In genomic region chr17:50922107-50922506, GRCh38 we compare ENCODE assay signal across 19 cellular contexts. TPM values are rescaled to one million over a fixed set of nuclear protein-coding genes. Genes with fewer than 3 reads are reported as not detected.
DNase-seq lines count a peak whose midpoint lies in the region; ATAC-seq and TF ChIP-seq lines count a peak whose summit lies in the region.
"Had no signal": no experiment of that assay in that cellular context is flagged by ENCODE, and none has a peak within 500 bp of the region (broad histone marks: within the 10 kb centered on the region; RNA-seq: fewer than 3 reads in every experiment).

No MANE protein-coding gene starts in this region.

- POLR2A ChIA-PET in CD4-positive, alpha-beta T cell (lab: Charles Lee): interaction anchor here (2.2 kb wide), 1 partner anchor 55 kb away, joined by 8 read pairs; the partner anchor contains the start of gene TOB1

- TF ChIP-seq CTCF in CD4-positive, alpha-beta T cell (IDR thresholded peaks at IDR 0.05): no peak

- no peak overlapping the region for H3K27ac ChIP-seq in CD4-positive, alpha-beta T cell (ENCODE audit: low read depth, low read length)
- H3K27ac ChIP-seq: pancreas had no signal

- no peaks in the 10 kb centered on the region for H3K27me3 Mint-ChIP-seq in CD4-positive, alpha-beta T cell
- peaks cover 8% of the 10 kb centered on the region for H3K27me3 Mint-ChIP-seq in dendritic cell treated with granulocyte-macrophage colony-stimulating factor and Interleukin-4, amounts not matched to agents 40 ng/mL and 50 ng/mL, for 4 days
- H3K27me3 Mint-ChIP-seq: activated B cell treated with CpG ODN at 0.5 μM for 24 hours had no signal

- peak overlapping the region; percentile 93 for H3K27ac Mint-ChIP-seq in CD4-positive, alpha-beta T cell
- H3K27ac Mint-ChIP-seq in dendritic cell treated with granulocyte-macrophage colony-stimulating factor and Interleukin-4, amounts not matched to agents 40 ng/mL and 50 ng/mL, for 4 days: peak overlapping the region; percentile 59
- H3K27ac Mint-ChIP-seq: activated B cell treated with CpG ODN at 0.5 μM for 24 hours; activated naive CD4-positive, alpha-beta T cell treated with anti-CD3 and anti-CD28 coated beads for 36 hours; endodermal cell had no signal

- no peaks in the 10 kb centered on the region for H3K9me3 ChIP-seq in CD4-positive, alpha-beta T cell (ENCODE audit: control insufficient read depth, low read length)
- H3K9me3 ChIP-seq: BE2C, pancreas had no signal

- no peaks in the 10 kb centered on the region for H3K36me3 Mint-ChIP-seq in CD4-positive, alpha-beta T cell (ENCODE audit: low read depth)
- H3K36me3 Mint-ChIP-seq in dendritic cell treated with granulocyte-macrophage colony-stimulating factor and Interleukin-4, amounts not matched to agents 40 ng/mL and 50 ng/mL, for 4 days (ENCODE audit: low read depth): no peaks in the 10 kb centered on the region

- DNase-seq in CD4-positive, alpha-beta T cell: no peak
- DNase-seq in LHCN-M2 (ENCODE audit: low read depth) (peak; percentile 52), myocyte (ENCODE audit: low read depth) (peak; percentile 66), H4 (ENCODE audit: low spot score) (no peak), NOMO-1 treated with DMSO at 0.1 percent for 48 hours (lab: John Stamatoyannopoulos, UW; ENCODE audit: unreplicated experiment) (no peak)
- DNase-seq in stimulated activated CD4-positive, alpha-beta T cell treated with anti-CD3 and anti-CD28 coated beads, Interleukin-2, amount 100 ng/mL, for 48 hours: no peak
- DNase-seq: activated B cell treated with CpG ODN at 0.5 μM for 24 hours; activated CD8-positive, alpha-beta memory T cell treated with anti-CD3 and anti-CD28 coated beads, Interleukin-2, amount 50 U/mL, for 4 hours; activated naive CD4-positive, alpha-beta T cell treated with anti-CD3 and anti-CD28 coated beads for 36 hours; BE2C; endodermal cell; Karpas-422; NCI-H187 treated with DMSO at 0.1 percent for 48 hours; NCI-H526 treated with DMSO at 0.1 percent for 48 hours; stimulated activated naive CD8-positive, alpha-beta T cell treated with anti-CD3 and anti-CD28 coated beads, Interleukin-15, Interleukin-2, amounts not matched to agents 100 U/mL and 50 U/mL, for 24 hours had no signal

- H3K4me3 Mint-ChIP-seq in CD4-positive, alpha-beta T cell: no peak overlapping the region
- no peak overlapping the region for H3K4me3 Mint-ChIP-seq in dendritic cell treated with granulocyte-macrophage colony-stimulating factor and Interleukin-4, amounts not matched to agents 40 ng/mL and 50 ng/mL, for 4 days
- H3K4me3 Mint-ChIP-seq: activated B cell treated with CpG ODN at 0.5 μM for 24 hours; activated naive CD4-positive, alpha-beta T cell treated with anti-CD3 and anti-CD28 coated beads for 36 hours; endodermal cell had no signal

- H3K9me3 Mint-ChIP-seq in CD4-positive, alpha-beta T cell: no peaks in the 10 kb centered on the region
- no peaks in the 10 kb centered on the region for H3K9me3 Mint-ChIP-seq in dendritic cell treated with granulocyte-macrophage colony-stimulating factor and Interleukin-4, amounts not matched to agents 40 ng/mL and 50 ng/mL, for 4 days
- H3K9me3 Mint-ChIP-seq: activated B cell treated with CpG ODN at 0.5 μM for 24 hours; activated naive CD4-positive, alpha-beta T cell treated with anti-CD3 and anti-CD28 coated beads for 36 hours; endodermal cell had no signal

- CTCF ChIA-PET in CD4-positive, alpha-beta T cell (lab: Charles Lee): no interaction called here

- H3K27me3 ChIP-seq in CD4-positive, alpha-beta T cell (ENCODE audit: control insufficient read depth, insufficient read depth, low read length): no peaks in the 10 kb centered on the region
- H3K27me3 ChIP-seq: BE2C, pancreas had no signal

- ATAC-seq in CD4-positive, alpha-beta T cell (ENCODE audit: poor library complexity): no peak
- no peak for ATAC-seq in GM21447 (IDR thresholded peaks at IDR 0.05; ENCODE audit: unreplicated experiment)
- ATAC-seq: HCT116; pancreas; stimulated activated naive CD8-positive, alpha-beta T cell treated with anti-CD3 and anti-CD28 coated beads, Interleukin-15, Interleukin-2, amounts not matched to agents 100 U/mL and 50 U/mL, for 24 hours had no signal

- peaks cover 36% of the 10 kb centered on the region for H3K4me1 Mint-ChIP-seq in CD4-positive, alpha-beta T cell (ENCODE audit: low read depth)
- H3K4me1 Mint-ChIP-seq in dendritic cell treated with granulocyte-macrophage colony-stimulating factor and Interleukin-4, amounts not matched to agents 40 ng/mL and 50 ng/mL, for 4 days (ENCODE audit: low read depth): peaks cover 45% of the 10 kb centered on the region

- intact Hi-C loops in CD4-positive, alpha-beta T cell (cut with DNase I, micrococcal nuclease): no loop called here
- intact Hi-C loops in dendritic cell treated with granulocyte-macrophage colony-stimulating factor and Interleukin-4, amounts not matched to agents 40 ng/mL and 50 ng/mL, for 4 days (cut with micrococcal nuclease): no loop called here

RNA-seq across cellular contexts. Expression of gene TOB1, which starts 56.0 kb away (rescaled TPM):
- 100 to 1,000 TPM; 419 to 449 TPM for total RNA-seq in CD4-positive, alpha-beta T cell
- total RNA-seq in LHCN-M2 (2014; rRNA removed): 9.3 and 16.9 TPM in 2 replicates
- 31.4 TPM for polyA plus RNA-seq in LHCN-M2 (2012)
- 23.9 and 26.3 TPM in 2 replicates for total RNA-seq in myocyte
- 32.4 TPM for polyA plus RNA-seq in myocyte (2012)
- total RNA-seq in H4 (2014; rRNA removed; shearing (Covaris generic)): 3.1 and 7.0 TPM in 2 replicates

Comparison
In these comparisons a context has a peak if more than half of its experiments do, and no peak if none do; other contexts are left out.
1. DNase-seq: peak in LHCN-M2 (single experiment) and myocyte (single experiment); none in CD4-positive, alpha-beta T cell (0 of 10), H4 (single experiment), NOMO-1 treated with DMSO at 0.1 percent for 48 hours (single experiment) and stimulated activated CD4-positive, alpha-beta T cell treated with anti-CD3 and anti-CD28 coated beads, Interleukin-2, amount 100 ng/mL, for 48 hours (0 of 2).
2. RNA of gene TOB1, which starts 56.0 kb away (total RNA-seq): 419 to 449 TPM in CD4-positive, alpha-beta T cell; 23.9 to 26.3 TPM in myocyte, 9.3 to 16.9 TPM in LHCN-M2 and 3.1 to 7.0 TPM in H4; every median in the first group is over 10 times any median in the second.